10 cellular contexts compared by ENCODE assay signal in the genomic region with DNA sequence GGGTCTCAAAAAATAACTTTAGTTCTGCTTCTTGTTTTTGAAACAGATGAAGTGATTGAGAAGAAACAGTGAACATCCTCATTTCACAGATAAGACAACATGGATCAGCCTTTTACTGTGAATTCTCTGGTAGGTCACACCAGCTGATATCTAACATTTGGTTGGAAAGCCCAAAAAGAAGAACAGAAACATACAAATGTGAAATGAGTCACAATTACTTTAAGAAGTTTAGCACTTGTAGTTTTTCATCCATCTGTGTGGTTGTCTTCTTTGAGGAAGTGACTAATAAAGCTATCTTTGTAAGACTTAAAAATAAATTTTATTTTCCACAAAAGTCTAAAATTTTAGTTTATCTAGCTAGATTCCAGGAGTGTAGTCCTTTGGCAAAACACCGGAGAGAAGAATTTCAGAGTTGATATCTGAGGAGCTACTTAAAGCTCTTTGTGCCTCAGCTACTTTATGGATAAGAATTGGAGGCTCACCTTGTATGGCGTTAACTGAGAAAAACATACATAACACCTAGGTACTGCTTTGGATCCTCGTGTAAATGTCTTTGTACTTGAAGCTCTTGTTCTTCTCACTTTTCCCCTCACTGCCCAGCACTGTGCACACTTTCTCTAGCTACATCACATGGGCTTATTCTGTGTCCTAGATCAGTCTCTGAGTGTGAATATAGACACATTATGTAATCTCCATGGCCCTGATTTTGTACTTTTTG. TPM values are rescaled to one million over a fixed set of nuclear protein-coding genes. Genes with fewer than 3 reads are reported as not detected.
A peak's percentile ranks its signal among the peaks of the same experiment; 100 is the strongest.
DNase-seq lines count a peak whose midpoint lies in the region; ATAC-seq, FAIRE-seq and TF ChIP-seq lines count a peak whose summit lies in the region.
"Had no signal": no experiment of that assay in that cellular context is flagged by ENCODE, and none has a peak within 500 bp of the region (broad histone marks: within the 10 kb centered on the region; RNA-seq: fewer than 3 reads in every experiment).

No MANE protein-coding gene starts in this region.

- POLR2A ChIA-PET in SK-N-SH (lab: Yijun Ruan, JAX): no interaction called here
- POLR2A ChIA-PET in HepG2 (lab: Yijun Ruan, JAX): no interaction called here

- H3K9me2 ChIP-seq in SK-N-SH: no peaks in the 10 kb centered on the region

- no peak for TF ChIP-seq CTCF in SK-N-SH (IDR thresholded peaks at IDR 0.05)
- TF ChIP-seq CTCF in HepG2 (CRISPR knock-in tag; IDR thresholded peaks at IDR 0.05): no peak

- in situ Hi-C loops in HepG2 (cut with HindIII; ENCODE audit: extremely low pct_ligation_motif_present, low pct_unique_long_range_greater_than_20kb): no loop called here

- intact Hi-C loops in HepG2 (cut with micrococcal nuclease; ENCODE audit: unreplicated experiment): no loop called here

- peak in 1 of 2 experiments; percentile 30; a peak in 1 of 4 replicates for TF ChIP-seq EP300 in SK-N-SH (IDR thresholded peaks at IDR 0.05; ENCODE audit: borderline replicate concordance in 1 of 2, low read depth in 1 of 2, low read length in 1 of 2)
- TF ChIP-seq EP300 in HepG2 (IDR thresholded peaks at IDR 0.05; ENCODE audit: low read depth in 2 of 2, low read length in 2 of 2): no peak
- TF ChIP-seq EP300 in HepG2 (CRISPR knock-in tag; IDR thresholded peaks at IDR 0.05; ENCODE audit: borderline replicate concordance): no peak

- ATAC-seq in SK-N-SH treated with all-trans-retinoic acid at 6 μM for 48 hours (no peak), HG02885 (IDR thresholded peaks at IDR 0.05; ENCODE audit: poor library complexity, unreplicated experiment) (peak; percentile 84), HepG2 (no peak)

- H3K9ac ChIP-seq in SK-N-SH (no peak overlapping the region), muscle layer of colon (ENCODE audit: low read length) (no peak overlapping the region), HepG2 (ENCODE audit: insufficient read depth, low read depth, low read length) (no peak overlapping the region)

- H3K36me3 ChIP-seq in SK-N-SH (replicated peaks in 1 of 2; ENCODE audit: control insufficient read depth in 1 of 2, insufficient read depth in 2 of 2, low read length in 1 of 2) (peaks cover 36 to 46% of the 10 kb centered on the region in 2 experiments), muscle layer of colon (ENCODE audit: insufficient read depth, low read length) (no peaks in the 10 kb centered on the region), HepG2 (replicated peaks in 1 of 2; ENCODE audit: control insufficient read depth in 1 of 2, insufficient read depth in 2 of 2, low read length in 2 of 2) (no peaks in the 10 kb centered on the region)

- TF ChIP-seq RAD21 in SK-N-SH (IDR thresholded peaks at IDR 0.05; ENCODE audit: low read length) (no peak), HepG2 (CRISPR knock-in tag; IDR thresholded peaks at IDR 0.05) (no peak)

- no TSS peak for BruUV-seq in HepG2 (replicated peaks; lab: Mats Ljungman, UMichigan)

- CTCF ChIA-PET in SK-N-SH (lab: Yijun Ruan, JAX): interaction anchor here (1.2 to 1.4 kb wide), 3 partner anchors 11 to 31 kb away, joined by 3 to 4 read pairs (median 3); no protein-coding TSS in a partner anchor
- CTCF ChIA-PET in HepG2 (lab: Yijun Ruan, JAX; ENCODE audit: low intra/inter-chr PET ratio, low total read pairs): no interaction called here

- H3F3A ChIP-seq in SK-N-SH (replicated peaks; ENCODE audit: insufficient read depth): peaks cover 27% of the 10 kb centered on the region

- no peaks in the 10 kb centered on the region for H3K27me3 ChIP-seq in SK-N-SH (ENCODE audit: insufficient read depth)
- H3K27me3 ChIP-seq in muscle layer of colon (ENCODE audit: control insufficient read depth in 1 of 2, insufficient read depth in 2 of 2, low read length in 2 of 2): no peaks in the 10 kb centered on the region
- no peaks in the 10 kb centered on the region; a peak in 1 of 5 replicates for H3K27me3 ChIP-seq in HepG2 (ENCODE audit: control insufficient read depth in 1 of 2, insufficient read depth in 2 of 2, low read length in 2 of 2)

- H3K79me2 ChIP-seq in SK-N-SH (ENCODE audit: insufficient read depth) (peaks cover 34% of the 10 kb centered on the region), HepG2 (ENCODE audit: insufficient read depth, low read length) (no peaks in the 10 kb centered on the region)

- H2AFZ ChIP-seq in SK-N-SH (ENCODE audit: low read depth) (no peak overlapping the region), HepG2 (ENCODE audit: low read length) (no peak overlapping the region)

- TF ChIP-seq POLR2A in HepG2 (IDR thresholded peaks at IDR 0.05; ENCODE audit: insufficient read depth in 1 of 2, low read depth in 2 of 2, low read length in 2 of 2): no peak

- H3K4me1 ChIP-seq in SK-N-SH (ENCODE audit: control insufficient read depth in 1 of 2, insufficient read depth in 2 of 2, low read depth in 1 of 2, low read length in 1 of 2) (peaks cover 14 to 35% of the 10 kb centered on the region in 2 experiments; a peak in 3 of 4 replicates), muscle layer of colon (ENCODE audit: insufficient read depth, low read length) (peaks cover 16% of the 10 kb centered on the region), HepG2 (ENCODE audit: insufficient read depth, low read length) (peaks cover 14% of the 10 kb centered on the region)

- H3K9me3 ChIP-seq in SK-N-SH: no peaks in the 10 kb centered on the region
- no peaks in the 10 kb centered on the region for H3K9me3 ChIP-seq in muscle layer of colon (ENCODE audit: low read length)
- no peaks in the 10 kb centered on the region for H3K9me3 ChIP-seq in HepG2 (ENCODE audit: low read length)

- H3K4me2 ChIP-seq in SK-N-SH: 0 out of 2 replicates have a peak overlapping the region, but pooled peaks have one; percentile 3
- no peak overlapping the region for H3K4me2 ChIP-seq in HepG2 (ENCODE audit: low read depth, low read length)

- FAIRE-seq in HepG2 (lab: Jason Lieb, UNC): no peak

- peak overlapping the region; percentile 39 to 69 for H3K27ac ChIP-seq in SK-N-SH (ENCODE audit: low read depth in 2 of 2, low read length in 1 of 2)
- peak overlapping the region; percentile 14 for H3K27ac ChIP-seq in muscle layer of colon (ENCODE audit: low read depth, low read length)
- H3K27ac ChIP-seq in HepG2 (ENCODE audit: extremely low read length, insufficient read depth, low read length): no peak overlapping the region
- H3K27ac ChIP-seq: 22Rv1 had no signal

- no peak for DNase-seq in SK-N-SH
- peak; percentile 44 for DNase-seq in RPMI7951 (ENCODE audit: low read depth)
- no peak for DNase-seq in stimulated activated CD4-positive, alpha-beta T cell treated with anti-CD3 and anti-CD28 coated beads, Interleukin-1b, Interleukin-23, amount 100 ng/mL, for 48 hours
- no peak for DNase-seq in HepG2 (ENCODE audit: low spot score)
- DNase-seq in stimulated activated CD4-positive, alpha-beta T cell treated with anti-CD3 and anti-CD28 coated beads, Interleukin-2, amount 100 ng/mL, for 48 hours: no peak

- H3K4me3 ChIP-seq in SK-N-SH (ENCODE audit: low read depth in 2 of 2, low read length in 1 of 2) (no peak overlapping the region), muscle layer of colon (ENCODE audit: low read depth in 1 of 2, low read length in 2 of 2) (no peak overlapping the region), HepG2 (replicated peaks in 1 of 3; ENCODE audit: insufficient read depth in 1 of 3, low read depth in 2 of 3, low read length in 3 of 3) (no peak overlapping the region)

- 69% methylated on average over 3 of the region's 3 CpGs for WGBS in SK-N-SH (ENCODE audit: low lambda C conversion rate)
- WGBS in HepG2 (ENCODE audit: low lambda C conversion rate): 66% methylated on average over 3 of the region's 3 CpGs

- H4K20me1 ChIP-seq in SK-N-SH (ENCODE audit: insufficient read depth) (no peaks in the 10 kb centered on the region), HepG2 (ENCODE audit: insufficient read depth, low read length) (no peaks in the 10 kb centered on the region)

RNA-seq across cellular contexts. Expression of a gene that starts 21.7 kb away (rescaled TPM):
- polyA plus RNA-seq in SK-N-SH (2012; rRNA removed): 25.1 and 32.6 TPM in 2 replicates
- polyA plus RNA-seq in SK-N-SH (2012; cell fraction: cytosol; rRNA removed): 26.1 and 26.3 TPM in 2 replicates
- polyA plus RNA-seq in SK-N-SH (2012; cell fraction: nucleus; rRNA removed): 44.5 and 93.2 TPM in 2 replicates
- 38.7 and 41.3 TPM in 2 replicates for total RNA-seq in RPMI7951 (2014; rRNA removed; shearing (Covaris generic))
- 1.5 and 1.6 TPM in 2 replicates for total RNA-seq in HepG2 (2016; rRNA removed; fragmentation: Illumina TruSeq; extraction: Trizol)
- 0.79 and 1.1 TPM in 2 replicates for total RNA-seq in HepG2 (2016; cell fraction: cytosol; rRNA removed; fragmentation: Illumina TruSeq; extraction: Trizol; ENCODE audit: low read depth)
- 1.7 TPM in 2 replicates for total RNA-seq in HepG2 (2016; cell fraction: insoluble cytoplasmic fraction; rRNA removed; fragmentation: Illumina TruSeq; extraction: Trizol)
- 1.5 and 1.6 TPM in 2 replicates for total RNA-seq in HepG2 (2016; cell fraction: membrane; rRNA removed; fragmentation: Illumina TruSeq; extraction: Trizol)
- 3.3 and 3.9 TPM in 2 replicates for total RNA-seq in HepG2 (2016; cell fraction: nucleus; rRNA removed; fragmentation: Illumina TruSeq; extraction: Trizol)
- polyA plus RNA-seq in HepG2 (2011; rRNA removed): 1.0 and 1.4 TPM in 2 replicates
- polyA plus RNA-seq in HepG2 (2011; cell fraction: cytosol; rRNA removed): 0.82 and 0.91 TPM in 2 replicates
- 1.6 and 2.4 TPM in 2 replicates for polyA plus RNA-seq in HepG2 (2011; cell fraction: nucleus; rRNA removed)
- 0.62 and 0.73 TPM in 2 replicates for polyA plus RNA-seq in HepG2 (2012)
- 0.42 and 0.52 TPM in 2 replicates for polyA plus RNA-seq in HepG2 (2016; cell fraction: cytosol; fragmentation: Illumina TruSeq; extraction: Trizol; ENCODE audit: low read depth)
- 1.2 and 1.9 TPM in 2 replicates for polyA plus RNA-seq in HepG2 (2016; cell fraction: insoluble cytoplasmic fraction; fragmentation: Illumina TruSeq; extraction: Trizol; ENCODE audit: low read depth)
- polyA plus RNA-seq in HepG2 (2016; cell fraction: membrane; fragmentation: Illumina TruSeq; extraction: Trizol; ENCODE audit: low read depth): 0.41 and 0.76 TPM in 2 replicates
- polyA plus RNA-seq in HepG2 (2016; cell fraction: nucleus; fragmentation: Illumina TruSeq; extraction: Trizol; ENCODE audit: insufficient read depth, low read depth): 0.38 and 1.6 TPM in 2 replicates
- 1.6 and 17.0 TPM in 2 replicates for polyA minus RNA-seq in HepG2 (2011; rRNA and poly(A)+ RNA removed; ENCODE audit: low replicate concordance)
- 0.49 and 0.62 TPM in 2 replicates for polyA minus RNA-seq in HepG2 (2011; cell fraction: cytosol; rRNA and poly(A)+ RNA removed)
- polyA minus RNA-seq in HepG2 (2011; cell fraction: nucleus; rRNA and poly(A)+ RNA removed): 5.2 and 5.8 TPM in 2 replicates

RNA-seq across cellular contexts. Expression of a gene that starts 50.1 kb away (rescaled TPM):
- polyA plus RNA-seq in SK-N-SH (2012; rRNA removed) (0.15 TPM in 2 replicates), HepG2 (2011; rRNA removed) (not detected in 2 replicates)
- polyA plus RNA-seq in SK-N-SH (2012; cell fraction: cytosol; rRNA removed): 0.13 and 0.30 TPM in 2 replicates
- 0.05 TPM in 1 of 2 replicates, not detected in the other for polyA plus RNA-seq in SK-N-SH (2012; cell fraction: nucleus; rRNA removed)
- total RNA-seq in RPMI7951 (2014; rRNA removed; shearing (Covaris generic)): not detected in 2 replicates
- not detected in 2 replicates for total RNA-seq in HepG2 (2016; rRNA removed; fragmentation: Illumina TruSeq; extraction: Trizol)
- not detected in 2 replicates for total RNA-seq in HepG2 (2016; cell fraction: cytosol; rRNA removed; fragmentation: Illumina TruSeq; extraction: Trizol; ENCODE audit: low read depth)
- total RNA-seq in HepG2 (2016; cell fraction: insoluble cytoplasmic fraction; rRNA removed; fragmentation: Illumina TruSeq; extraction: Trizol): not detected in 2 replicates
- total RNA-seq in HepG2 (2016; cell fraction: membrane; rRNA removed; fragmentation: Illumina TruSeq; extraction: Trizol): not detected in 2 replicates
- not detected in 2 replicates for total RNA-seq in HepG2 (2016; cell fraction: nucleus; rRNA removed; fragmentation: Illumina TruSeq; extraction: Trizol)
- not detected in 2 replicates for polyA plus RNA-seq in HepG2 (2011; cell fraction: cytosol; rRNA removed)
- polyA plus RNA-seq in HepG2 (2011; cell fraction: nucleus; rRNA removed): not detected in 2 replicates
- not detected in 2 replicates for polyA plus RNA-seq in HepG2 (2012)
- not detected in 2 replicates for polyA plus RNA-seq in HepG2 (2016; cell fraction: cytosol; fragmentation: Illumina TruSeq; extraction: Trizol; ENCODE audit: low read depth)
- not detected in 2 replicates for polyA plus RNA-seq in HepG2 (2016; cell fraction: insoluble cytoplasmic fraction; fragmentation: Illumina TruSeq; extraction: Trizol; ENCODE audit: low read depth)
- not detected in 2 replicates for polyA plus RNA-seq in HepG2 (2016; cell fraction: membrane; fragmentation: Illumina TruSeq; extraction: Trizol; ENCODE audit: low read depth)
- polyA plus RNA-seq in HepG2 (2016; cell fraction: nucleus; fragmentation: Illumina TruSeq; extraction: Trizol; ENCODE audit: insufficient read depth, low read depth): not detected in 2 replicates
- polyA minus RNA-seq in HepG2 (2011; rRNA and poly(A)+ RNA removed; ENCODE audit: low replicate concordance): not detected in 2 replicates
- not detected in 2 replicates for polyA minus RNA-seq in HepG2 (2011; cell fraction: cytosol; rRNA and poly(A)+ RNA removed)
- not detected in 2 replicates for polyA minus RNA-seq in HepG2 (2011; cell fraction: nucleus; rRNA and poly(A)+ RNA removed)
- total RNA-seq: SK-MEL-5 had no signal

RNA-seq across cellular contexts. Expression of a gene that starts 50.8 kb away (rescaled TPM):
- polyA plus RNA-seq in SK-N-SH (2012; rRNA removed) (119 and 130 TPM in 2 replicates), HepG2 (2011; rRNA removed) (21.8 and 25.1 TPM in 2 replicates)
- 128 and 149 TPM in 2 replicates for polyA plus RNA-seq in SK-N-SH (2012; cell fraction: cytosol; rRNA removed)
- 146 and 161 TPM in 2 replicates for polyA plus RNA-seq in SK-N-SH (2012; cell fraction: nucleus; rRNA removed)
- 29.9 and 50.3 TPM in 2 replicates for total RNA-seq in RPMI7951 (2014; rRNA removed; shearing (Covaris generic))
- 58.1 and 59.9 TPM in 2 replicates for total RNA-seq in HepG2 (2016; rRNA removed; fragmentation: Illumina TruSeq; extraction: Trizol)
- total RNA-seq in HepG2 (2016; cell fraction: cytosol; rRNA removed; fragmentation: Illumina TruSeq; extraction: Trizol; ENCODE audit: low read depth): 21.6 and 22.5 TPM in 2 replicates
- total RNA-seq in HepG2 (2016; cell fraction: insoluble cytoplasmic fraction; rRNA removed; fragmentation: Illumina TruSeq; extraction: Trizol): 50.7 and 62.7 TPM in 2 replicates
- total RNA-seq in HepG2 (2016; cell fraction: membrane; rRNA removed; fragmentation: Illumina TruSeq; extraction: Trizol): 33.4 and 39.8 TPM in 2 replicates
- 33.1 and 39.3 TPM in 2 replicates for total RNA-seq in HepG2 (2016; cell fraction: nucleus; rRNA removed; fragmentation: Illumina TruSeq; extraction: Trizol)
- polyA plus RNA-seq in HepG2 (2011; cell fraction: cytosol; rRNA removed): 32.0 and 34.2 TPM in 2 replicates
- 20.1 and 23.1 TPM in 2 replicates for polyA plus RNA-seq in HepG2 (2011; cell fraction: nucleus; rRNA removed)
- 30.5 and 47.4 TPM in 2 replicates for polyA plus RNA-seq in HepG2 (2012)
- 30.8 and 35.7 TPM in 2 replicates for polyA plus RNA-seq in HepG2 (2016; cell fraction: cytosol; fragmentation: Illumina TruSeq; extraction: Trizol; ENCODE audit: low read depth)
- 81.9 and 99.8 TPM in 2 replicates for polyA plus RNA-seq in HepG2 (2016; cell fraction: insoluble cytoplasmic fraction; fragmentation: Illumina TruSeq; extraction: Trizol; ENCODE audit: low read depth)
- polyA plus RNA-seq in HepG2 (2016; cell fraction: membrane; fragmentation: Illumina TruSeq; extraction: Trizol; ENCODE audit: low read depth): 45.1 and 45.4 TPM in 2 replicates
- 60.8 and 61.8 TPM in 2 replicates for polyA plus RNA-seq in HepG2 (2016; cell fraction: nucleus; fragmentation: Illumina TruSeq; extraction: Trizol; ENCODE audit: insufficient read depth, low read depth)
- polyA minus RNA-seq in HepG2 (2011; rRNA and poly(A)+ RNA removed; ENCODE audit: low replicate concordance): 3.6 and 48.3 TPM in 2 replicates
- polyA minus RNA-seq in HepG2 (2011; cell fraction: cytosol; rRNA and poly(A)+ RNA removed): 35.2 and 40.9 TPM in 2 replicates
- polyA minus RNA-seq in HepG2 (2011; cell fraction: nucleus; rRNA and poly(A)+ RNA removed): 13.9 and 20.1 TPM in 2 replicates
